8 cellular contexts compared by ENCODE assay signal in genomic region chr10:112952282-112952991, GRCh38. TPM values are rescaled to one million over a fixed set of nuclear protein-coding genes. Genes with fewer than 3 reads are reported as not detected.
DNase-seq lines count a peak whose midpoint lies in the region; ATAC-seq and TF ChIP-seq lines count a peak whose summit lies in the region.

No MANE protein-coding gene starts in this region.

- H3K4me3 ChIP-seq in SJSA1, result peak overlapping the region; percentile 56
- peak overlapping the region; percentile 79 for H3K4me3 ChIP-seq in epithelial cell of proximal tubule (ENCODE audit: low read depth, low read length)

- intact Hi-C loops in natural killer cell (cut with micrococcal nuclease), result loop anchor here (5.0 kb wide), 1 partner anchor 430 kb away; no protein-coding TSS in a partner anchor

- TF ChIP-seq CTCF in epithelial cell of proximal tubule (conservative IDR thresholded peaks at IDR 0.05; ENCODE audit: low read depth, low read length) (no peak), natural killer cell (IDR thresholded peaks at IDR 0.05) (no peak)

- peaks cover 17 to 47% of the 10 kb centered on the region in 2 donors for H3K27me3 Mint-ChIP-seq in natural killer cell (ENCODE audit: low read depth in 2 of 2)

- peak overlapping the region; percentile 85 for H3K27ac ChIP-seq in SJSA1

- peak in 2 of 3 donors; percentile 9 to 25 for ATAC-seq in natural killer cell
- ATAC-seq in HG03095 (IDR thresholded peaks at IDR 0.05; ENCODE audit: unreplicated experiment), result no peak

- H3K9me3 ChIP-seq in SJSA1 (replicated peaks), result no peaks in the 10 kb centered on the region

- H3K36me3 Mint-ChIP-seq in natural killer cell, result no peaks in the 10 kb centered on the region

- DNase-seq in Daoy (ENCODE audit: low read depth), result peak; percentile 32
- DNase-seq in SJSA1 (ENCODE audit: low read depth in 1 of 2, low spot score in 2 of 2), result no peak
- DNase-seq in epithelial cell of proximal tubule (ENCODE audit: low read depth), result no peak
- DNase-seq in natural killer cell, result peak; percentile 16
- no peak for DNase-seq in AG08395 (ENCODE audit: low spot score)
- no peak for DNase-seq in inferior parietal cortex (ENCODE audit: extremely low spot score)
- no peak for DNase-seq in NCI-H2107 (lab: John Stamatoyannopoulos, UW)

- H3K36me3 ChIP-seq in SJSA1, result peaks cover 7% of the 10 kb centered on the region

- H3K4me3 Mint-ChIP-seq in natural killer cell, result peak overlapping the region; percentile 99

- peaks cover 30 to 47% of the 10 kb centered on the region in 2 donors for H3K4me1 Mint-ChIP-seq in natural killer cell

- H3K27ac Mint-ChIP-seq in natural killer cell, result peak overlapping the region; percentile 75 to 83

- H3K27me3 ChIP-seq in SJSA1 (replicated peaks), result no peaks in the 10 kb centered on the region

- H3K4me1 ChIP-seq in SJSA1 (replicated peaks), result peaks cover 41% of the 10 kb centered on the region

- H3K9me3 Mint-ChIP-seq in natural killer cell, result no peaks in the 10 kb centered on the region

RNA-seq across cellular contexts. Expression of gene TCF7L2, which starts 2.4 kb away (rescaled TPM):
- 0.60 and 1.9 TPM in 2 replicates for total RNA-seq in Daoy (2014; rRNA removed; shearing (Covaris generic))
- 4.4 and 6.4 TPM in 2 replicates for total RNA-seq in SJSA1 (2014; rRNA removed; shearing (Covaris generic))
- total RNA-seq in epithelial cell of proximal tubule, result 5.4 TPM in 2 replicates
- total RNA-seq in natural killer cell, result 10 to 100 TPM; 10.4 to 32.7 (median 15.3) TPM

Comparison
In these comparisons a context has a peak if more than half of its experiments do, and no peak if none do; other contexts are left out.
1. DNase-seq: peak in Daoy (single experiment) and natural killer cell (single experiment); none in SJSA1 (0 of 2), epithelial cell of proximal tubule (single experiment), AG08395 (single experiment), inferior parietal cortex (single experiment) and NCI-H2107 (single experiment).